1 cellular context compared by ENCODE assay signal in genomic region chr7:84057576-84057975, GRCh38.
TF ChIP-seq lines count a peak whose summit lies in the region.

No MANE protein-coding gene starts in this region.

TF ChIP-seq in HEK293, 187 proteins besides CTCF, POLR2A, EP300 and RAD21 (continued from another document):
- TF ChIP-seq ZNF148 (tag by site-specific recombination; IDR thresholded peaks at IDR 0.05; ENCODE audit: borderline replicate concordance): no peak
- TF ChIP-seq ZNF664 (tag by site-specific recombination; IDR thresholded peaks at IDR 0.05): 0 out of 2 replicates have a peak, but pooled peaks have one; percentile 22
- TF ChIP-seq ZBTB48 (tag by site-specific recombination; IDR thresholded peaks at IDR 0.05): no peak
- no peak for TF ChIP-seq ZNF530 (tag by site-specific recombination; IDR thresholded peaks at IDR 0.05; ENCODE audit: low read depth)
- TF ChIP-seq ZNF518A (tag by site-specific recombination; conservative IDR thresholded peaks at IDR 0.05; ENCODE audit: low read depth): peak; percentile 71
- no peak for TF ChIP-seq ZBTB7A (tag by site-specific recombination; IDR thresholded peaks at IDR 0.05; ENCODE audit: low read depth)
- TF ChIP-seq ZNF555 (tag by site-specific recombination; conservative IDR thresholded peaks at IDR 0.05): peak; percentile 57
- TF ChIP-seq SP2 (tag by site-specific recombination; IDR thresholded peaks at IDR 0.05): no peak
- no peak for TF ChIP-seq ZNF513 (tag by site-specific recombination; IDR thresholded peaks at IDR 0.05)
- TF ChIP-seq ZNF433 (tag by site-specific recombination; IDR thresholded peaks at IDR 0.05; ENCODE audit: low read depth): no peak
- TF ChIP-seq ZNF654 (tag by site-specific recombination; IDR thresholded peaks at IDR 0.05; ENCODE audit: low read depth): peak; percentile 18; the same call in 1 of the 2 replicates
- TF ChIP-seq ZNF214 (tag by site-specific recombination; IDR thresholded peaks at IDR 0.05; ENCODE audit: borderline replicate concordance): no peak
- 0 out of 2 replicates have a peak, but pooled peaks have one; percentile 40 for TF ChIP-seq ZXDB (tag by site-specific recombination; IDR thresholded peaks at IDR 0.05)
- no peak for TF ChIP-seq ZNF48 (tag by site-specific recombination; IDR thresholded peaks at IDR 0.05)
- peak; percentile 82 for TF ChIP-seq ZNF394 (tag by site-specific recombination; IDR thresholded peaks at IDR 0.05; ENCODE audit: borderline replicate concordance)
- no peak for TF ChIP-seq ZNF2 (tag by site-specific recombination; IDR thresholded peaks at IDR 0.05)
- TF ChIP-seq ZNF324 (tag by site-specific recombination; IDR thresholded peaks at IDR 0.05): no peak
- no peak for TF ChIP-seq ZNF670 (tag by site-specific recombination; IDR thresholded peaks at IDR 0.05; ENCODE audit: low read depth)
- TF ChIP-seq ZNF121 (tag by site-specific recombination; IDR thresholded peaks at IDR 0.05): no peak
- TF ChIP-seq OSR2 (tag by site-specific recombination; IDR thresholded peaks at IDR 0.05): no peak
- no peak for TF ChIP-seq HIC1 (tag by site-specific recombination; IDR thresholded peaks at IDR 0.05)
- TF ChIP-seq ZBTB11 (tag by site-specific recombination; conservative IDR thresholded peaks at IDR 0.05; ENCODE audit: low read depth): peak; percentile 59
- TF ChIP-seq ZNF571 (tag by site-specific recombination; IDR thresholded peaks at IDR 0.05): no peak
- no peak for TF ChIP-seq ZNF626 (tag by site-specific recombination; IDR thresholded peaks at IDR 0.05)
- TF ChIP-seq ZNF211 (tag by site-specific recombination; IDR thresholded peaks at IDR 0.05; ENCODE audit: low read depth): no peak
- no peak for TF ChIP-seq ZNF146 (tag by site-specific recombination; IDR thresholded peaks at IDR 0.05)
- no peak for TF ChIP-seq GLIS1 (tag by site-specific recombination; IDR thresholded peaks at IDR 0.05)
